Comparison of ENCODE assay signal across 9 cellular contexts in genomic region chr12:46386360-46386867, GRCh38. TPM values are rescaled to one million over a fixed set of nuclear protein-coding genes. Genes with fewer than 3 reads are reported as not detected.
DNase-seq lines count a peak whose midpoint lies in the region; ATAC-seq, FAIRE-seq and TF ChIP-seq lines count a peak whose summit lies in the region.
"Had no signal": no experiment of that assay in that cellular context is flagged by ENCODE, and none has a peak within 500 bp of the region (broad histone marks: within the 10 kb centered on the region; RNA-seq: fewer than 3 reads in every experiment).

No MANE protein-coding gene starts in this region.

- TF ChIP-seq EP300 in HepG2 (IDR thresholded peaks at IDR 0.05; ENCODE audit: low read depth in 2 of 2, low read length in 2 of 2) (peak; percentile 29 to 76; a peak in 3 of 4 replicates), HepG2 (CRISPR knock-in tag; IDR thresholded peaks at IDR 0.05; ENCODE audit: borderline replicate concordance) (no peak)

- H3K4me3 ChIP-seq in ACC112 (ENCODE audit: low read depth, low read length): peak overlapping the region; percentile 12; the same call in 1 of the 2 replicates
- no peak overlapping the region for H3K4me3 ChIP-seq in HEK293 (ENCODE audit: low read depth, low read length)
- H3K4me3 ChIP-seq in HepG2 (replicated peaks in 1 of 3; ENCODE audit: insufficient read depth in 1 of 3, low read depth in 2 of 3, low read length in 3 of 3): peak overlapping the region in 2 of 3 experiments; percentile 13 to 38; a peak in 2 of 6 replicates

- peaks cover 78% of the 10 kb centered on the region for H3K4me1 ChIP-seq in ACC112 (ENCODE audit: control insufficient read depth, insufficient read depth, low read length, unreplicated experiment)
- H3K4me1 ChIP-seq in HEK293 (ENCODE audit: control insufficient read depth, insufficient read depth, low read length): peaks cover 31% of the 10 kb centered on the region
- peaks cover 85% of the 10 kb centered on the region for H3K4me1 ChIP-seq in HepG2 (ENCODE audit: insufficient read depth, low read length)

- no peak overlapping the region for H2AFZ ChIP-seq in ACC112 (ENCODE audit: low read length, unreplicated experiment)
- H2AFZ ChIP-seq in HepG2 (ENCODE audit: low read length): no peak overlapping the region

- no peak for DNase-seq in activated naive CD8-positive, alpha-beta T cell treated with anti-CD3 and anti-CD28 coated beads, Interleukin-2, amount 50 U/mL, for 24 hours
- peak; percentile 94 for DNase-seq in HepG2 (ENCODE audit: low spot score)
- no peak for DNase-seq in mesenteric fat pad (ENCODE audit: low spot score)
- no peak for DNase-seq in hepatic stellate cell (ENCODE audit: low spot score)
- DNase-seq in activated CD4-positive, alpha-beta memory T cell treated with anti-CD3 and anti-CD28 coated beads, Interleukin-2, amount 10 ng/mL, durations not matched to agents 7 days and 5 days: no peak
- DNase-seq in NCI-H146 treated with DMSO at 0.1 percent for 48 hours (lab: John Stamatoyannopoulos, UW; ENCODE audit: unreplicated experiment): no peak

- H4K20me1 ChIP-seq in HepG2 (ENCODE audit: insufficient read depth, low read length): no peaks in the 10 kb centered on the region

- peak overlapping the region; percentile 98 for H3K27ac ChIP-seq in ACC112 (ENCODE audit: low read depth, low read length)
- H3K27ac ChIP-seq in HEK293 (ENCODE audit: extremely low read depth, low read depth, low read length): no peak overlapping the region
- H3K27ac ChIP-seq in HepG2 (ENCODE audit: extremely low read length, insufficient read depth, low read length): peak overlapping the region; percentile 98

- ATAC-seq in activated naive CD8-positive, alpha-beta T cell treated with anti-CD3 and anti-CD28 coated beads, Interleukin-2, amount 50 U/mL, for 24 hours: no peak
- ATAC-seq in HepG2: no peak
- ATAC-seq: stimulated activated naive CD8-positive, alpha-beta T cell treated with anti-CD3 and anti-CD28 coated beads, Interleukin-15, Interleukin-2, amounts not matched to agents 100 U/mL and 50 U/mL, for 24 hours had no signal

- no TSS peak for BruUV-seq in HepG2 (replicated peaks; lab: Mats Ljungman, UMichigan)

- POLR2A ChIA-PET in HEK293 (lab: Yijun Ruan, JAX): interaction anchor here (2.2 kb wide), 1 partner anchor 15 kb away, joined by 11 read pairs; no protein-coding TSS in a partner anchor
- POLR2A ChIA-PET in HepG2 (lab: Yijun Ruan, JAX): interaction anchor here (0.9 to 7.1 kb wide), 16 partner anchors 9 to 275 kb away, joined by 3 to 91 read pairs (median 4); partner anchors contain the start of gene SLC38A2
- POLR2A ChIA-PET in activated CD4-positive, alpha-beta memory T cell treated with anti-CD3 and anti-CD28 coated beads, Interleukin-2, amount 10 ng/mL, durations not matched to agents 7 days and 5 days (lab: Charles Lee): interaction anchor here (2.3 kb wide), 1 partner anchor 13 kb away, joined by 8 read pairs; no protein-coding TSS in a partner anchor

- peak overlapping the region; percentile 85 for H3K4me2 ChIP-seq in HepG2 (ENCODE audit: low read depth, low read length)

- TF ChIP-seq CTCF in HEK293 (tag by site-specific recombination; IDR thresholded peaks at IDR 0.05) (no peak), HepG2 (CRISPR knock-in tag; IDR thresholded peaks at IDR 0.05) (no peak)

- no peaks in the 10 kb centered on the region for H3K27me3 Mint-ChIP-seq in activated naive CD8-positive, alpha-beta T cell treated with anti-CD3 and anti-CD28 coated beads, Interleukin-2, amount 50 U/mL, for 24 hours
- no peaks in the 10 kb centered on the region for H3K27me3 Mint-ChIP-seq in activated CD4-positive, alpha-beta memory T cell treated with anti-CD3 and anti-CD28 coated beads, Interleukin-2, amount 10 ng/mL, durations not matched to agents 7 days and 5 days

- TF ChIP-seq RAD21 in HepG2 (CRISPR knock-in tag; IDR thresholded peaks at IDR 0.05): no peak

- H3K36me3 ChIP-seq in ACC112 (ENCODE audit: insufficient read depth, low read length) (no peaks in the 10 kb centered on the region), HEK293 (ENCODE audit: control insufficient read depth in 2 of 2, insufficient read depth in 1 of 2, low read length in 2 of 2) (no peaks in the 10 kb centered on the region), HepG2 (replicated peaks in 1 of 2; ENCODE audit: control insufficient read depth in 1 of 2, insufficient read depth in 2 of 2, low read length in 2 of 2) (no peaks in the 10 kb centered on the region)

- H3K27me3 ChIP-seq in ACC112 (ENCODE audit: insufficient read depth, low read length): no peaks in the 10 kb centered on the region
- no peaks in the 10 kb centered on the region; a peak in 1 of 5 replicates for H3K27me3 ChIP-seq in HepG2 (ENCODE audit: control insufficient read depth in 1 of 2, insufficient read depth in 2 of 2, low read length in 2 of 2)

- in situ Hi-C loops in HepG2 (cut with HindIII; ENCODE audit: extremely low pct_ligation_motif_present, low pct_unique_long_range_greater_than_20kb): loop anchor here (5.0 kb wide), 1 partner anchor 46 kb away; no protein-coding TSS in a partner anchor

- H3K36me3 Mint-ChIP-seq in activated naive CD8-positive, alpha-beta T cell treated with anti-CD3 and anti-CD28 coated beads, Interleukin-2, amount 50 U/mL, for 24 hours (ENCODE audit: low read depth): peaks cover 7% of the 10 kb centered on the region
- H3K36me3 Mint-ChIP-seq in activated CD4-positive, alpha-beta memory T cell treated with anti-CD3 and anti-CD28 coated beads, Interleukin-2, amount 10 ng/mL, durations not matched to agents 7 days and 5 days (ENCODE audit: low read depth): peaks cover 28% of the 10 kb centered on the region

- peak overlapping the region; percentile 47 for H3K27ac Mint-ChIP-seq in activated naive CD8-positive, alpha-beta T cell treated with anti-CD3 and anti-CD28 coated beads, Interleukin-2, amount 50 U/mL, for 24 hours
- no peak overlapping the region for H3K27ac Mint-ChIP-seq in activated CD4-positive, alpha-beta memory T cell treated with anti-CD3 and anti-CD28 coated beads, Interleukin-2, amount 10 ng/mL, durations not matched to agents 7 days and 5 days

- H3K9me3 ChIP-seq in HEK293 (ENCODE audit: control insufficient read depth, insufficient read depth, low read depth, low read length) (no peaks in the 10 kb centered on the region), HepG2 (ENCODE audit: low read length) (no peaks in the 10 kb centered on the region)

- WGBS in HepG2 (ENCODE audit: low lambda C conversion rate): 23% methylated on average over 3 of the region's 3 CpGs

- no peak for TF ChIP-seq POLR2A in HepG2 (IDR thresholded peaks at IDR 0.05; ENCODE audit: insufficient read depth in 1 of 2, low read depth in 2 of 2, low read length in 2 of 2)

- H3K9me3 Mint-ChIP-seq in activated naive CD8-positive, alpha-beta T cell treated with anti-CD3 and anti-CD28 coated beads, Interleukin-2, amount 50 U/mL, for 24 hours: no peaks in the 10 kb centered on the region
- no peaks in the 10 kb centered on the region for H3K9me3 Mint-ChIP-seq in activated CD4-positive, alpha-beta memory T cell treated with anti-CD3 and anti-CD28 coated beads, Interleukin-2, amount 10 ng/mL, durations not matched to agents 7 days and 5 days

- no peak overlapping the region for H3K4me3 Mint-ChIP-seq in activated naive CD8-positive, alpha-beta T cell treated with anti-CD3 and anti-CD28 coated beads, Interleukin-2, amount 50 U/mL, for 24 hours
- no peak overlapping the region for H3K4me3 Mint-ChIP-seq in activated CD4-positive, alpha-beta memory T cell treated with anti-CD3 and anti-CD28 coated beads, Interleukin-2, amount 10 ng/mL, durations not matched to agents 7 days and 5 days

- H3K79me2 ChIP-seq in ACC112 (ENCODE audit: control insufficient read depth, insufficient read depth, low read length, unreplicated experiment) (peaks cover 38% of the 10 kb centered on the region), HepG2 (ENCODE audit: insufficient read depth, low read length) (peaks cover 22% of the 10 kb centered on the region)

- intact Hi-C loops in HepG2 (cut with micrococcal nuclease; ENCODE audit: unreplicated experiment): no loop called here

- peaks cover 77% of the 10 kb centered on the region for H3K4me1 Mint-ChIP-seq in activated naive CD8-positive, alpha-beta T cell treated with anti-CD3 and anti-CD28 coated beads, Interleukin-2, amount 50 U/mL, for 24 hours
- peaks cover 52% of the 10 kb centered on the region for H3K4me1 Mint-ChIP-seq in activated CD4-positive, alpha-beta memory T cell treated with anti-CD3 and anti-CD28 coated beads, Interleukin-2, amount 10 ng/mL, durations not matched to agents 7 days and 5 days

- peak; percentile 57 for FAIRE-seq in HepG2 (lab: Jason Lieb, UNC)

- H3K9ac ChIP-seq in HepG2 (ENCODE audit: insufficient read depth, low read depth, low read length): peak overlapping the region; percentile 97

- CTCF ChIA-PET in HEK293 (lab: Yijun Ruan, JAX) (interaction anchor here (1.3 kb wide), 1 partner anchor 275 kb away, joined by 5 read pairs; no protein-coding TSS in a partner anchor), HepG2 (lab: Yijun Ruan, JAX; ENCODE audit: low intra/inter-chr PET ratio, low total read pairs) (no interaction called here)
- CTCF ChIA-PET in activated CD4-positive, alpha-beta memory T cell treated with anti-CD3 and anti-CD28 coated beads, Interleukin-2, amount 10 ng/mL, durations not matched to agents 7 days and 5 days (lab: Charles Lee): interaction anchor here (0.7 kb wide), 1 partner anchor 291 kb away, joined by 3 read pairs; no protein-coding TSS in a partner anchor

RNA-seq across cellular contexts. Expression of gene SLC38A2, which starts 13.8 kb away (rescaled TPM):
- 230 and 368 TPM in 2 replicates for total RNA-seq in HepG2 (2016; rRNA removed; fragmentation: Illumina TruSeq; extraction: Trizol)
- 31.8 and 45.4 TPM in 2 replicates for total RNA-seq in HepG2 (2016; cell fraction: cytosol; rRNA removed; fragmentation: Illumina TruSeq; extraction: Trizol; ENCODE audit: low read depth)
- total RNA-seq in HepG2 (2016; cell fraction: insoluble cytoplasmic fraction; rRNA removed; fragmentation: Illumina TruSeq; extraction: Trizol): 210 and 375 TPM in 2 replicates
- 98.8 and 127 TPM in 2 replicates for total RNA-seq in HepG2 (2016; cell fraction: membrane; rRNA removed; fragmentation: Illumina TruSeq; extraction: Trizol)
- 947 and 961 TPM in 2 replicates for total RNA-seq in HepG2 (2016; cell fraction: nucleus; rRNA removed; fragmentation: Illumina TruSeq; extraction: Trizol)
- 861 and 880 TPM in 2 replicates for polyA plus RNA-seq in HepG2 (2011; rRNA removed)
- polyA plus RNA-seq in HepG2 (2011; cell fraction: cytosol; rRNA removed): 346 and 636 TPM in 2 replicates
- polyA plus RNA-seq in HepG2 (2011; cell fraction: nucleus; rRNA removed): 926 and 1,239 TPM in 2 replicates
- polyA plus RNA-seq in HepG2 (2012): 836 and 868 TPM in 2 replicates
- 8.1 TPM in 2 replicates for polyA plus RNA-seq in HepG2 (2016; cell fraction: cytosol; fragmentation: Illumina TruSeq; extraction: Trizol; ENCODE audit: low read depth)
- polyA plus RNA-seq in HepG2 (2016; cell fraction: insoluble cytoplasmic fraction; fragmentation: Illumina TruSeq; extraction: Trizol; ENCODE audit: low read depth): 138 and 148 TPM in 2 replicates
- 24.1 and 28.9 TPM in 2 replicates for polyA plus RNA-seq in HepG2 (2016; cell fraction: membrane; fragmentation: Illumina TruSeq; extraction: Trizol; ENCODE audit: low read depth)
- 882 and 909 TPM in 2 replicates for polyA plus RNA-seq in HepG2 (2016; cell fraction: nucleus; fragmentation: Illumina TruSeq; extraction: Trizol; ENCODE audit: insufficient read depth, low read depth)
- 406 and 1,055 TPM in 2 replicates for polyA minus RNA-seq in HepG2 (2011; rRNA and poly(A)+ RNA removed; ENCODE audit: low replicate concordance)
- polyA minus RNA-seq in HepG2 (2011; cell fraction: cytosol; rRNA and poly(A)+ RNA removed): 1,075 and 1,302 TPM in 2 replicates
- polyA minus RNA-seq in HepG2 (2011; cell fraction: nucleus; rRNA and poly(A)+ RNA removed): 2,125 and 2,864 TPM in 2 replicates
- total RNA-seq in mesenteric fat pad: 248 TPM
- 100 to 1,000 TPM; 265 to 267 TPM for total RNA-seq in activated CD4-positive, alpha-beta memory T cell treated with anti-CD3 and anti-CD28 coated beads, Interleukin-2, amount 10 ng/mL, durations not matched to agents 7 days and 5 days
